Comparison of ENCODE assay signal across 34 cellular contexts in genomic region chr14:61651355-61651754, GRCh38.
"Had no signal": no experiment of that assay in that cellular context is flagged by ENCODE, and none has a peak within 500 bp of the region (broad histone marks: within the 10 kb centered on the region; RNA-seq: fewer than 3 reads in every experiment).

No MANE protein-coding gene starts in this region.

- H3K27ac ChIP-seq: KMS-11 had no signal

- DNase-seq: Kasumi-1, MG63, MM.1S, MV-4-11, NCI-H1048, NCI-H1092, NCI-H1092 treated with DMSO at 0.1 percent for 48 hours, NCI-H1105, NCI-H1105 treated with DMSO at 0.1 percent for 48 hours, NCI-H1417, NCI-H1417 treated with DMSO at 0.1 percent for 48 hours, NCI-H1436, NCI-H1436 treated with DMSO at 0.1 percent for 48 hours, NCI-H146, NCI-H1694, NCI-H1694 treated with DMSO at 0.1 percent for 48 hours, NCI-H187, NCI-H187 treated with DMSO at 0.1 percent for 48 hours, NCI-H1930, NCI-H2029, NCI-H2029 treated with DMSO at 0.1 percent for 48 hours, NCI-H2081, NCI-H2081 treated with DMSO at 0.1 percent for 48 hours, NCI-H2107, NCI-H2171, NCI-H2171 treated with DMSO at 0.1 percent for 48 hours, NCI-H2227 treated with DMSO at 0.1 percent for 48 hours, NCI-H226, NCI-H345, NCI-H446, NCI-H446 treated with DMSO at 0.1 percent for 48 hours, NCI-H510A, NCI-H510A treated with DMSO at 0.1 percent for 48 hours had no signal

- H3K4me2 ChIP-seq: KMS-11 had no signal

- H3K9me3 ChIP-seq: MG63 had no signal

- H3K27me3 ChIP-seq: MG63 had no signal

- H3K36me3 ChIP-seq: MG63 had no signal

- H3K4me3 ChIP-seq: MG63 had no signal

- H3K9ac ChIP-seq: KMS-11 had no signal
